In the genomic region with DNA sequence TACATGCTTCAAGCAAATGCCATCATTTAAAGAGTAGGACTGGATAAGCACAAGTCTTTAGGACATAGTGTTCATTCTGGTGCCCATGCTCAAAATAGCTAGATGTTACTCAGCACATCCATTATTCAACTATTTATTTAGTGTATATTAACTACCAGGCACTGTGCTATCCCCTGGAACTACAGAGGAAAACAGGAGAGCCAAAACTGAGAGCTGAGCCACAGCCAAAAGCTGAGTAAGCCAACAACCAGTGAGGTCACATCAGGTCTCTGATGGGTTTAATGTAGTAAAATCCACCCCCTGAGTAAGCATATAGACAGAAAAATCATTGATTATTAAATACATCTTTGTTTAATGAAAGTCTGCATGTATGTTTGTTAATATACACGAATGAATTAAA, we compare ENCODE assay signal across 21 cellular contexts.
"Had no signal": no experiment of that assay in that cellular context is flagged by ENCODE, and none has a peak within 500 bp of the region (broad histone marks: within the 10 kb centered on the region; RNA-seq: fewer than 3 reads in every experiment).

No MANE protein-coding gene starts in this region.

- DNase-seq: KBM-7; NCI-H1092; NCI-H1105 treated with DMSO at 0.1 percent for 48 hours; NCI-H1417 treated with DMSO at 0.1 percent for 48 hours; NCI-H146; NCI-H1694 treated with DMSO at 0.1 percent for 48 hours; NCI-H1930; NCI-H2081 treated with DMSO at 0.1 percent for 48 hours; NCI-H2171; NCI-H226; NCI-H510A; NCI-H524 treated with DMSO at 0.1 percent for 48 hours; NCI-H69; NCI-H774; NK-92 treated with Interleukin-12 subunit alpha and Interleukin-12 subunit beta, amount 100 ng/mL, for 24 hours; OCI-M1; PC-9; Peyer's patch; SHP77 treated with DMSO at 0.1 percent for 48 hours had no signal

- H3K9me3 ChIP-seq: Peyer's patch, SJSA1 had no signal

- H3K4me1 ChIP-seq: Peyer's patch, SJSA1 had no signal

- H3K36me3 ChIP-seq: Peyer's patch, SJSA1 had no signal

- H3K4me3 ChIP-seq: PC-9, Peyer's patch, SJSA1, SK-N-MC had no signal

- H3K27me3 ChIP-seq: Peyer's patch, SJSA1 had no signal

- H3K27ac ChIP-seq: PC-9, Peyer's patch, SJSA1, SK-N-MC had no signal
